In the genomic region with DNA sequence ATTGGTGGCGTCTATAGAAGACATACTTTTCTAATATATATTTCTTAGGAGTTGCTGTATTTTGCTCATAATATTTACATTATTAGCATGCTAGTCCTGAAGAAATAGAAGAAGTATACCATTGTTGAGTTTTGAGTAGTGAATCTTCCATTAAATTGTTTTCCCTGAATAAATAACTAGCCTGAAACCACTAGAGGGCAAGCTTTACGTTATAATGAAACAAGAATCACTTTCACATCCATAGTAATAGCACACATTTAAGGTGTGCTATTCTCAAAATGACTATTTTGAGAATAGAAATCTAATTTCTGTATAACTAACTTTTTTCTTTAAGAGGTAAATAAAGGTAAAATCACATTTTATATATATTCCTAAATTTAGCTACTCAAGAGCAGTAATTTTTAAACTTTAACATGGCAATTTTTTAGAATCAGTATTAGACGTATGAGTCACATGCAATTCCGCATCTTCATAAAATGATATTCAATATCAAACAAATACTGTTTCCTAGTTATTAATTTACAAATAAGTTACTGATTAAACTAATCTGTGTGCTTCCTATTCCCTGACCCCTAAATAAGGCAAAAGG, we compare ENCODE assay signal across 8 cellular contexts.
DNase-seq lines count a peak whose midpoint lies in the region; ATAC-seq and TF ChIP-seq lines count a peak whose summit lies in the region.

No MANE protein-coding gene starts in this region.

- intact Hi-C loops in upper lobe of right lung (cut with DNase I), result no loop called here

- H3K27me3 ChIP-seq in upper lobe of right lung, result no peaks in the 10 kb centered on the region

- no peaks in the 10 kb centered on the region for H3K4me1 ChIP-seq in upper lobe of right lung

- H3K4me3 ChIP-seq in upper lobe of right lung, result no peak overlapping the region

- TF ChIP-seq CTCF in upper lobe of right lung (IDR thresholded peaks at IDR 0.05), result peak; percentile 39

- in situ Hi-C loops in Caki2 (cut with HindIII; ENCODE audit: low pct_unique_long_range_greater_than_20kb, low sequenced_read_pairs), result no loop called here

- H3K36me3 ChIP-seq in upper lobe of right lung, result no peaks in the 10 kb centered on the region

- DNase-seq in Caki2 (ENCODE audit: low read depth), result peak; percentile 4
- DNase-seq in NCI-H748 (lab: John Stamatoyannopoulos, UW; ENCODE audit: unreplicated experiment), result peak; percentile 58
- DNase-seq in erythroblast (lab: John Stamatoyannopoulos, UW), result peak; percentile 3 to 17
- no peak for DNase-seq in upper lobe of right lung
- DNase-seq in stimulated activated CD8-positive, alpha-beta memory T cell treated with anti-CD3 and anti-CD28 coated beads, Interleukin-4, amount 100 ng/mL, for 48 hours, result no peak
- DNase-seq in activated CD8-positive, alpha-beta memory T cell treated with anti-CD3 and anti-CD28 coated beads, Interleukin-2, amount 50 U/mL, for 4 hours, result no peak

- TF ChIP-seq POLR2A in erythroblast (IDR thresholded peaks at IDR 0.05; ENCODE audit: low read length), result no peak

- H3K9me3 ChIP-seq in upper lobe of right lung, result no peaks in the 10 kb centered on the region

- peak; percentile 89 for ATAC-seq in GM19395 (IDR thresholded peaks at IDR 0.05; ENCODE audit: unreplicated experiment)
- ATAC-seq in HG03354 (IDR thresholded peaks at IDR 0.05; ENCODE audit: poor library complexity, severe bottlenecking, unreplicated experiment), result peak; percentile 89
- ATAC-seq in upper lobe of right lung, result no peak

- no peak overlapping the region for H3K27ac ChIP-seq in upper lobe of right lung

Comparison
In these comparisons a context has a peak if more than half of its experiments do, and no peak if none do; other contexts are left out.
1. DNase-seq: peak in Caki2 (single experiment), NCI-H748 (single experiment) and erythroblast (2 of 2); none in upper lobe of right lung (single experiment), stimulated activated CD8-positive, alpha-beta memory T cell treated with anti-CD3 and anti-CD28 coated beads, Interleukin-4, amount 100 ng/mL, for 48 hours (single experiment) and activated CD8-positive, alpha-beta memory T cell treated with anti-CD3 and anti-CD28 coated beads, Interleukin-2, amount 50 U/mL, for 4 hours (single experiment).